Comparison of ENCODE assay signal across 9 cellular contexts in the genomic region with DNA sequence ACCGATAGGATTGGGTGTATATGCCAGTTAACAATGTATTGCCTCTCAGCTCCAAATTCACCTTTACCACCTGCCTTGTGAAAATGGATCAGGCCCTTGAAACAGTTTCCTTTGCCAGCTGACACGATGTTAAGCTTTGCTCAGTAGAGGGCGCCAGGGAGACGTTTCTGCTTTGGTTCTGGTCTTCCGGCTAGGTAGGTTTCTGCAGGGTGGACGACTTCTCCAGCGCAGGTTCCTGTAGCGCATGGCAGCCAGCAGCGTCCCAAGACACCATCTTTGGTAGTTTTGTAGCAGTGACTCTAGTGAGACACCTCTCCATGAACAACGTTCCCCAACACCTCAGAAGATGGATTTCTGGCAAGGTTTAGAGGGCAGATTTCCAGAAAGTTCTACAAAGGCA. TPM values are rescaled to one million over a fixed set of nuclear protein-coding genes. Genes with fewer than 3 reads are reported as not detected.
DNase-seq lines count a peak whose midpoint lies in the region; ATAC-seq and TF ChIP-seq lines count a peak whose summit lies in the region.
"Had no signal": no experiment of that assay in that cellular context is flagged by ENCODE, and none has a peak within 500 bp of the region (broad histone marks: within the 10 kb centered on the region; RNA-seq: fewer than 3 reads in every experiment).

No MANE protein-coding gene starts in this region.

- no peak for TF ChIP-seq RAD21 in SK-N-SH (IDR thresholded peaks at IDR 0.05; ENCODE audit: low read length)

- no peak overlapping the region for H3K4me3 ChIP-seq in CD8-positive, alpha-beta T cell (ENCODE audit: low read depth, low read length)
- H3K4me3 ChIP-seq in SK-N-SH (ENCODE audit: low read depth in 2 of 2, low read length in 1 of 2) = no peak overlapping the region; a peak in 1 of 4 replicates

- H3K27me3 ChIP-seq in CD8-positive, alpha-beta T cell (ENCODE audit: insufficient read depth, low read length) = peaks cover 3% of the 10 kb centered on the region
- H3K27me3 ChIP-seq in SK-N-SH (ENCODE audit: insufficient read depth) = no peaks in the 10 kb centered on the region

- H3K9me2 ChIP-seq in SK-N-SH = no peaks in the 10 kb centered on the region

- H3K4me3 Mint-ChIP-seq in CD8-positive, alpha-beta T cell = no peak overlapping the region
- no peak overlapping the region for H3K4me3 Mint-ChIP-seq in activated T-helper 17 cell treated with anti-CD3 and anti-CD28 coated beads, Interleukin-2, amount 50 U/mL, for 72 hours
- H3K4me3 Mint-ChIP-seq: IgD-negative memory B cell had no signal

- peak; percentile 44 for TF ChIP-seq CTCF in CD8-positive, alpha-beta T cell (IDR thresholded peaks at IDR 0.05)
- peak; percentile 56; the same call in 1 of the 2 replicates for TF ChIP-seq CTCF in GM12874 (IDR thresholded peaks at IDR 0.05; ENCODE audit: insufficient read depth, low read depth, low read length)
- peak; percentile 53 for TF ChIP-seq CTCF in SK-N-SH (IDR thresholded peaks at IDR 0.05)

- H3K36me3 Mint-ChIP-seq in CD8-positive, alpha-beta T cell = no peaks in the 10 kb centered on the region
- no peaks in the 10 kb centered on the region for H3K36me3 Mint-ChIP-seq in activated T-helper 17 cell treated with anti-CD3 and anti-CD28 coated beads, Interleukin-2, amount 50 U/mL, for 72 hours (ENCODE audit: low read depth)

- DNase-seq in CD8-positive, alpha-beta T cell = no peak
- peak; percentile 35 for DNase-seq in SK-N-SH
- DNase-seq in iPS DF 19.7 (ENCODE audit: low read depth, low spot score) = peak; percentile 50
- no peak for DNase-seq in DMS153 (lab: John Stamatoyannopoulos, UW)
- no peak for DNase-seq in HK-2 (ENCODE audit: unreplicated experiment)

- no peak overlapping the region for H3K4me2 ChIP-seq in SK-N-SH

- WGBS in SK-N-SH (ENCODE audit: low lambda C conversion rate) = 85% methylated on average over 10 of the region's 10 CpGs

- no peaks in the 10 kb centered on the region for H3K9me3 Mint-ChIP-seq in CD8-positive, alpha-beta T cell
- H3K9me3 Mint-ChIP-seq in activated T-helper 17 cell treated with anti-CD3 and anti-CD28 coated beads, Interleukin-2, amount 50 U/mL, for 72 hours = no peaks in the 10 kb centered on the region
- H3K9me3 Mint-ChIP-seq: IgD-negative memory B cell had no signal

- H4K20me1 ChIP-seq in SK-N-SH (ENCODE audit: insufficient read depth) = no peaks in the 10 kb centered on the region; the same call in 1 of the 2 replicates

- no peaks in the 10 kb centered on the region for H3K4me1 ChIP-seq in CD8-positive, alpha-beta T cell (ENCODE audit: insufficient read depth, low read length)
- no peaks in the 10 kb centered on the region for H3K4me1 ChIP-seq in SK-N-SH (ENCODE audit: control insufficient read depth in 1 of 2, insufficient read depth in 2 of 2, low read depth in 1 of 2, low read length in 1 of 2)

- H3K9ac ChIP-seq in SK-N-SH = no peak overlapping the region

- no peak overlapping the region for H3K27ac ChIP-seq in CD8-positive, alpha-beta T cell (ENCODE audit: low read depth, low read length)
- H3K27ac ChIP-seq in SK-N-SH (ENCODE audit: low read depth in 2 of 2, low read length in 1 of 2) = no peak overlapping the region

- TF ChIP-seq EP300 in SK-N-SH (IDR thresholded peaks at IDR 0.05; ENCODE audit: borderline replicate concordance in 1 of 2, low read depth in 1 of 2, low read length in 1 of 2) = no peak

- CTCF ChIA-PET in CD8-positive, alpha-beta T cell (lab: Charles Lee) = interaction anchor here (0.7 to 1.0 kb wide), 3 partner anchors 10 to 362 kb away, joined by 3 read pairs; no protein-coding TSS in a partner anchor
- CTCF ChIA-PET in SK-N-SH (lab: Yijun Ruan, JAX) = interaction anchor here (1.2 to 2.1 kb wide), 5 partner anchors 8 to 361 kb away, joined by 4 to 10 read pairs (median 5); no protein-coding TSS in a partner anchor

- H3K27ac Mint-ChIP-seq in CD8-positive, alpha-beta T cell = no peak overlapping the region
- H3K27ac Mint-ChIP-seq in activated T-helper 17 cell treated with anti-CD3 and anti-CD28 coated beads, Interleukin-2, amount 50 U/mL, for 72 hours = no peak overlapping the region
- H3K27ac Mint-ChIP-seq: IgD-negative memory B cell had no signal

- no peak for ATAC-seq in CD8-positive, alpha-beta T cell
- ATAC-seq in HG03521 (IDR thresholded peaks at IDR 0.05; ENCODE audit: unreplicated experiment) = no peak
- no peak for ATAC-seq in activated T-helper 17 cell treated with anti-CD3 and anti-CD28 coated beads, Interleukin-2, amount 50 U/mL, for 72 hours (replicated peaks)

- POLR2A ChIA-PET in CD8-positive, alpha-beta T cell (lab: Charles Lee) = no interaction called here
- POLR2A ChIA-PET in SK-N-SH (lab: Yijun Ruan, JAX) = no interaction called here

- intact Hi-C loops in CD8-positive, alpha-beta T cell (cut with DNase I, micrococcal nuclease) = no loop called here

- no peaks in the 10 kb centered on the region for H3F3A ChIP-seq in SK-N-SH (replicated peaks; ENCODE audit: insufficient read depth)

- H3K27me3 Mint-ChIP-seq in CD8-positive, alpha-beta T cell (ENCODE audit: low read depth) = peaks cover 10% of the 10 kb centered on the region
- peaks cover 17% of the 10 kb centered on the region for H3K27me3 Mint-ChIP-seq in activated T-helper 17 cell treated with anti-CD3 and anti-CD28 coated beads, Interleukin-2, amount 50 U/mL, for 72 hours

- H3K79me2 ChIP-seq in SK-N-SH (ENCODE audit: insufficient read depth) = no peaks in the 10 kb centered on the region

- H2AFZ ChIP-seq in SK-N-SH (ENCODE audit: low read depth) = no peak overlapping the region

- no peaks in the 10 kb centered on the region for H3K36me3 ChIP-seq in CD8-positive, alpha-beta T cell (ENCODE audit: insufficient read depth, low read length)
- no peaks in the 10 kb centered on the region for H3K36me3 ChIP-seq in SK-N-SH (replicated peaks in 1 of 2; ENCODE audit: control insufficient read depth in 1 of 2, insufficient read depth in 2 of 2, low read length in 1 of 2)

- H3K4me1 Mint-ChIP-seq in CD8-positive, alpha-beta T cell (ENCODE audit: low read depth) = no peaks in the 10 kb centered on the region
- H3K4me1 Mint-ChIP-seq in activated T-helper 17 cell treated with anti-CD3 and anti-CD28 coated beads, Interleukin-2, amount 50 U/mL, for 72 hours = no peaks in the 10 kb centered on the region
- H3K4me1 Mint-ChIP-seq: IgD-negative memory B cell had no signal

- no peaks in the 10 kb centered on the region for H3K9me3 ChIP-seq in CD8-positive, alpha-beta T cell (ENCODE audit: low read length)
- H3K9me3 ChIP-seq in SK-N-SH = no peaks in the 10 kb centered on the region

TF ChIP-seq in SK-N-SH, 30 proteins besides CTCF, POLR2A, EP300 and RAD21:
- TF ChIP-seq SMC3 (IDR thresholded peaks at IDR 0.05; ENCODE audit: low read depth, low read length) = no peak
- TF ChIP-seq FOXJ3 (CRISPR knock-in tag; IDR thresholded peaks at IDR 0.05) = no peak
- no peak for TF ChIP-seq REST (IDR thresholded peaks at IDR 0.05; ENCODE audit: low read depth, low read length)
- TF ChIP-seq CHD2 (IDR thresholded peaks at IDR 0.05; ENCODE audit: low read length, partially characterized antibody) = no peak

RNA-seq across cellular contexts. Expression of gene SYCE1L, which starts 24.0 kb away (rescaled TPM):
- 10 to 100 TPM in 1 of 2 experiments, 1 to 10 TPM in 1; 6.1 to 11.5 TPM for total RNA-seq in CD8-positive, alpha-beta T cell
- 1.4 and 3.5 TPM in 2 replicates for polyA plus RNA-seq in SK-N-SH (2012; rRNA removed)
- polyA plus RNA-seq in SK-N-SH (2012; cell fraction: cytosol; rRNA removed) = 1.7 and 1.9 TPM in 2 replicates
- 5.3 and 8.8 TPM in 2 replicates for polyA plus RNA-seq in SK-N-SH (2012; cell fraction: nucleus; rRNA removed)
- 1 to 10 TPM; 2.6 to 3.2 TPM for total RNA-seq in activated T-helper 17 cell treated with anti-CD3 and anti-CD28 coated beads, Interleukin-2, amount 50 U/mL, for 72 hours

RNA-seq across cellular contexts. Expression of gene MON1B, which starts 32.2 kb away (rescaled TPM):
- total RNA-seq in CD8-positive, alpha-beta T cell = 10 to 100 TPM; 49.1 to 50.7 TPM
- polyA plus RNA-seq in SK-N-SH (2012; rRNA removed) = 13.5 and 16.9 TPM in 2 replicates
- polyA plus RNA-seq in SK-N-SH (2012; cell fraction: cytosol; rRNA removed) = 8.0 and 10.4 TPM in 2 replicates
- 45.0 and 54.1 TPM in 2 replicates for polyA plus RNA-seq in SK-N-SH (2012; cell fraction: nucleus; rRNA removed)
- 10 to 100 TPM; 62.8 to 71.3 TPM for total RNA-seq in activated T-helper 17 cell treated with anti-CD3 and anti-CD28 coated beads, Interleukin-2, amount 50 U/mL, for 72 hours

Comparison
In these comparisons a context has a peak if more than half of its experiments do, and no peak if none do; other contexts are left out.
1. DNase-seq: peak in SK-N-SH (single experiment) and iPS DF 19.7 (single experiment); none in CD8-positive, alpha-beta T cell (0 of 7), DMS153 (single experiment) and HK-2 (single experiment).
2. Peak in every context shown above with its lines, with median percentiles within 50 percentile points of each other: CTCF ChIP-seq.